ENCODE assay signal across 26 cellular contexts in genomic region chr11:84345597-84345996, GRCh38.
"Had no signal": no experiment of that assay in that cellular context is flagged by ENCODE, and none has a peak within 500 bp of the region (broad histone marks: within the 10 kb centered on the region; RNA-seq: fewer than 3 reads in every experiment).

No MANE protein-coding gene starts in this region.

- H3K4me3 ChIP-seq: breast epithelium, gastroesophageal sphincter, hepatocyte, left ventricle myocardium inferior, lung, neural progenitor cell, spleen, suprapubic skin, tibial artery, upper lobe of right lung had no signal

- DNase-seq: activated CD4-positive, alpha-beta T cell treated with anti-CD3 and anti-CD28 coated beads for 4 hours; activated CD4-positive, alpha-beta T cell treated with anti-CD3 and anti-CD28 coated beads, Interleukin-2, amount 50 U/mL, for 4 hours; activated CD8-positive, alpha-beta memory T cell treated with anti-CD3 and anti-CD28 coated beads, Interleukin-2, amount 50 U/mL, for 4 hours; activated gamma-delta T cell; activated naive CD8-positive, alpha-beta T cell treated with anti-CD3 and anti-CD28 coated beads, Interleukin-2, amount 50 U/mL, for 24 hours; activated T-cell treated with anti-CD3 and anti-CD28 coated beads, Interleukin-2, amount 50 U/mL, for 24 hours; central memory CD4-positive, alpha-beta T cell; islet precursor cell; left ventricle myocardium inferior; mesendoderm; natural killer cell; posterior cingulate gyrus; right cardiac atrium; spleen; stimulated activated naive CD4-positive, alpha-beta T cell; tibial artery; upper lobe of right lung had no signal

- ATAC-seq: activated naive CD8-positive, alpha-beta T cell treated with anti-CD3 and anti-CD28 coated beads, Interleukin-2, amount 50 U/mL, for 24 hours; gastroesophageal sphincter; natural killer cell; right cardiac atrium; upper lobe of right lung had no signal

- H3K36me3 ChIP-seq: breast epithelium, gastroesophageal sphincter, left ventricle myocardium inferior, neural progenitor cell, spleen, suprapubic skin, tibial artery, upper lobe of right lung had no signal

- H3K9me3 ChIP-seq: breast epithelium, gastroesophageal sphincter, left ventricle myocardium inferior, spleen, suprapubic skin, tibial artery, upper lobe of right lung had no signal

- H3K4me1 ChIP-seq: breast epithelium, gastroesophageal sphincter, left ventricle myocardium inferior, neural progenitor cell, spleen, suprapubic skin, tibial artery, upper lobe of right lung had no signal

- H3K27ac ChIP-seq: breast epithelium, gastroesophageal sphincter, hepatocyte, left ventricle myocardium inferior, neural progenitor cell, spleen, suprapubic skin, tibial artery, upper lobe of right lung, VCaP had no signal

- H2AFZ ChIP-seq: hepatocyte, neural progenitor cell had no signal

- H3K4me2 ChIP-seq: hepatocyte, neural progenitor cell had no signal

- FAIRE-seq: endothelial cell of umbilical vein, TTC549 had no signal

- H3K27me3 ChIP-seq: breast epithelium, gastroesophageal sphincter, hepatocyte, neural progenitor cell, spleen, suprapubic skin, tibial artery, upper lobe of right lung had no signal

- H3K9ac ChIP-seq: neural progenitor cell had no signal

- H3K79me2 ChIP-seq: hepatocyte had no signal
